24 cellular contexts compared by ENCODE assay signal in the genomic region with DNA sequence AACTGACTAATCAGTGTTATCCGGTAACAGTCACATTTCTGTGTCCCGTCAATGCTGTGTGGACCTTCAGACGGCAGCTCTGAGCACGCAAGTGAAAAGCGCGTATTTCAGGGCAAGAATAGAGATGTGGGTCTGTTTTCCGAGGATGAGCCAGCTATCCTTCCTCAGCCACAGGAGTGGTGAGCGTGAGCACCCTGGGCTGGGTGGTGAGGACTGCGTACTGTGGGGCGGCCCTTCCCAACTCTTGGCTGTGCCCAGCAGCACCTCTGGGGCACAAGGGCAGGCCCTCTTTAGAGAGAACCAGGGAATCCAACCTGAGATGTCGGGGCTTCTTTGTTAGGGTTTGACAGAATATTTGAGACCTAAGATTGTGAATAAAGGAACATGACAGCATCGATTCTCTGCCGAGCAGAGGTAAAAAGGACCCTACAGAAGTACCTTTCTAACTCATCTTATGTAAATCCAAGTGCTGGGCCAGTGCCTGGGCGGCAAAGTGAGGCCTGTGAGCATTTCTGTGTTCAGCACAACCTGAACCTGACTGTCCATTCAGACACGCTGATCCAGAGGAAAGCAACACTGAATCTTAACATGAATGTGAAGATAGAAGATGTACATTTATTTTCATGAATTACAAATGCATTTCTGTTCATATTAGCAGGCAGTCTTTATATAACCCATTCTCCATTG. TPM values are rescaled to one million over a fixed set of nuclear protein-coding genes. Genes with fewer than 3 reads are reported as not detected.
DNase-seq lines count a peak whose midpoint lies in the region; ATAC-seq and TF ChIP-seq lines count a peak whose summit lies in the region.
"Had no signal": no experiment of that assay in that cellular context is flagged by ENCODE, and none has a peak within 500 bp of the region (broad histone marks: within the 10 kb centered on the region; RNA-seq: fewer than 3 reads in every experiment).

No MANE protein-coding gene starts in this region.

- intact Hi-C loops in Right ventricle myocardium inferior (cut with DNase I): no loop called here

- CTCF ChIA-PET in activated CD8-positive, alpha-beta T cell treated with anti-CD3 and anti-CD28 coated beads, Interleukin-2, amount 10 ng/mL, durations not matched to agents 7 days and 5 days (lab: Charles Lee): interaction anchor here (0.7 to 1.4 kb wide), 10 partner anchors 9 to 210 kb away, joined by 3 to 8 read pairs (median 3); a partner anchor contains a TSS

- H3K27ac ChIP-seq in cardiac muscle cell: peak overlapping the region; percentile 35
- H3K27ac ChIP-seq: parathyroid adenoma, tibial artery had no signal

- peaks cover 75% of the 10 kb centered on the region for H3K36me3 Mint-ChIP-seq in activated CD8-positive, alpha-beta T cell treated with anti-CD3 and anti-CD28 coated beads, Interleukin-2, amount 10 ng/mL, durations not matched to agents 7 days and 5 days (ENCODE audit: low read depth)

- H3K4me3 Mint-ChIP-seq in activated CD8-positive, alpha-beta T cell treated with anti-CD3 and anti-CD28 coated beads, Interleukin-2, amount 10 ng/mL, durations not matched to agents 7 days and 5 days: no peak overlapping the region
- H3K4me3 Mint-ChIP-seq: activated B cell treated with CpG ODN at 0.5 μM for 24 hours, naive B cell had no signal

- TF ChIP-seq CTCF in cardiac muscle cell (IDR thresholded peaks at IDR 0.05; ENCODE audit: low read depth, low read length): no peak

- peaks cover 67% of the 10 kb centered on the region for H3K4me1 Mint-ChIP-seq in activated CD8-positive, alpha-beta T cell treated with anti-CD3 and anti-CD28 coated beads, Interleukin-2, amount 10 ng/mL, durations not matched to agents 7 days and 5 days (ENCODE audit: low read depth)
- H3K4me1 Mint-ChIP-seq: activated B cell treated with CpG ODN at 0.5 μM for 24 hours had no signal

- H3K9me3 ChIP-seq in cardiac muscle cell (ENCODE audit: low read depth): no peaks in the 10 kb centered on the region
- H3K9me3 ChIP-seq: esophagus squamous epithelium, gastroesophageal sphincter, Peyer's patch, tibial artery had no signal

- H3K27me3 Mint-ChIP-seq in activated CD8-positive, alpha-beta T cell treated with anti-CD3 and anti-CD28 coated beads, Interleukin-2, amount 10 ng/mL, durations not matched to agents 7 days and 5 days (ENCODE audit: low read depth): no peaks in the 10 kb centered on the region
- H3K27me3 Mint-ChIP-seq: activated B cell treated with CpG ODN at 0.5 μM for 24 hours, naive B cell had no signal

- H3K4me1 ChIP-seq in cardiac muscle cell (ENCODE audit: low read depth): no peaks in the 10 kb centered on the region
- H3K4me1 ChIP-seq: parathyroid adenoma, Peyer's patch, tibial artery had no signal

- H3K36me3 ChIP-seq in cardiac muscle cell: peaks cover 42% of the 10 kb centered on the region

- H3K27me3 ChIP-seq in cardiac muscle cell: no peaks in the 10 kb centered on the region
- H3K27me3 ChIP-seq: esophagus squamous epithelium, gastroesophageal sphincter, Peyer's patch, tibial artery had no signal

- no peak overlapping the region for H3K4me3 ChIP-seq in cardiac muscle cell
- H3K4me3 ChIP-seq: esophagus squamous epithelium, gastroesophageal sphincter, Peyer's patch, tibial artery had no signal

- H3K9me3 Mint-ChIP-seq in activated CD8-positive, alpha-beta T cell treated with anti-CD3 and anti-CD28 coated beads, Interleukin-2, amount 10 ng/mL, durations not matched to agents 7 days and 5 days (ENCODE audit: insufficient read depth): no peaks in the 10 kb centered on the region
- H3K9me3 Mint-ChIP-seq: activated B cell treated with CpG ODN at 0.5 μM for 24 hours, naive B cell had no signal

- DNase-seq in cardiac muscle cell (ENCODE audit: low read depth in 1 of 2, low spot score in 1 of 2) (no peak), Right ventricle myocardium inferior (ENCODE audit: missing footprints) (no peak), superior temporal gyrus (ENCODE audit: extremely low spot score) (peak; percentile 16), NCI-H146 (lab: John Stamatoyannopoulos, UW) (no peak), DMS153 (lab: John Stamatoyannopoulos, UW) (no peak), NOMO-1 (lab: John Stamatoyannopoulos, UW; ENCODE audit: unreplicated experiment in 2 of 2) (no peak)
- DNase-seq in activated CD8-positive, alpha-beta T cell treated with anti-CD3 and anti-CD28 coated beads, Interleukin-2, amount 10 ng/mL, durations not matched to agents 7 days and 5 days: no peak
- DNase-seq: ACHN; activated B cell treated with CpG ODN at 0.5 μM for 24 hours; amygdala; C1 segment of cervical spinal cord; central memory CD4-positive, alpha-beta T cell; effector CD4-positive, alpha-beta T cell; esophagus squamous epithelium; naive B cell; NCI-H1930; NCI-H446; Peyer's patch; T1000; tibial artery had no signal

- ATAC-seq in Right ventricle myocardium inferior: no peak
- no peak for ATAC-seq in activated CD8-positive, alpha-beta T cell treated with anti-CD3 and anti-CD28 coated beads, Interleukin-2, amount 10 ng/mL, durations not matched to agents 7 days and 5 days
- peak; percentile 24 for ATAC-seq in esophagus mucosa
- ATAC-seq: gastroesophageal sphincter, sciatic nerve had no signal

- H3K27ac Mint-ChIP-seq in activated CD8-positive, alpha-beta T cell treated with anti-CD3 and anti-CD28 coated beads, Interleukin-2, amount 10 ng/mL, durations not matched to agents 7 days and 5 days: peak overlapping the region; percentile 79
- H3K27ac Mint-ChIP-seq: activated B cell treated with CpG ODN at 0.5 μM for 24 hours had no signal

- POLR2A ChIA-PET in activated CD8-positive, alpha-beta T cell treated with anti-CD3 and anti-CD28 coated beads, Interleukin-2, amount 10 ng/mL, durations not matched to agents 7 days and 5 days (lab: Charles Lee): interaction anchor here (0.7 to 1.4 kb wide), 3 partner anchors 27 to 105 kb away, joined by 3 to 6 read pairs (median 4); a partner anchor contains a TSS

RNA-seq across cellular contexts. Expression of a gene that starts 26.5 kb away (rescaled TPM):
- total RNA-seq in cardiac muscle cell (12.2 and 22.4 TPM in 2 replicates), Right ventricle myocardium inferior (4.4 TPM), esophagus mucosa (0.36 TPM)
- polyA plus RNA-seq in cardiac muscle cell: 20.4 and 39.8 TPM in 2 replicates
- total RNA-seq in activated CD8-positive, alpha-beta T cell treated with anti-CD3 and anti-CD28 coated beads, Interleukin-2, amount 10 ng/mL, durations not matched to agents 7 days and 5 days: 1 to 10 TPM; 6.3 to 8.8 TPM
